ENCODE assay signal across 8 cellular contexts in the genomic region with DNA sequence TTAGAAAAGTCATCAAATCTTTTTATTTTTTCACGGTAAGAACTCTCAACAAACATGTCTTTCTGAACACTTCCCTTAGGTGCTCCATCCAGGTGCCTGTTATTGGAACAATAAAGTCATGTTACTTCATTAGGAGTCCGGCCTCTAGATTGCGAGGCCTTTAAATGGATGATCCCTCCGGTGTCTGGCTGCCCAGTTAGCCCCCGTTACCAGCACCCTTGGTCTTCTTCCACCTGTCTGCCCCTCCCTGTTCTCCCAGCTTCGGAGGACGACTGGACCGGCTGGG. TPM values are rescaled to one million over a fixed set of nuclear protein-coding genes. Genes with fewer than 3 reads are reported as not detected.
DNase-seq lines count a peak whose midpoint lies in the region; ATAC-seq and TF ChIP-seq lines count a peak whose summit lies in the region.

No MANE protein-coding gene starts in this region.

- H3K27me3 ChIP-seq in HUES6 (ENCODE audit: control insufficient read depth, insufficient read depth, low read length), result no peaks in the 10 kb centered on the region

- TF ChIP-seq CTCF in AG10803 (conservative IDR thresholded peaks at IDR 0.05; ENCODE audit: low read length), result no peak

- H3K36me3 Mint-ChIP-seq in naive B cell, result no peaks in the 10 kb centered on the region

- H3K4me3 Mint-ChIP-seq in naive B cell, result peak overlapping the region; percentile 95 to 100 (median 99)

- peaks cover 16% of the 10 kb centered on the region for H3K4me1 ChIP-seq in HUES6 (ENCODE audit: control insufficient read depth, insufficient read depth, low read length)

- H3K27me3 Mint-ChIP-seq in naive B cell, result no peaks in the 10 kb centered on the region

- no peaks in the 10 kb centered on the region for H3K9me3 ChIP-seq in HUES6 (ENCODE audit: control insufficient read depth, insufficient read depth, low read depth, low read length)

- ATAC-seq in naive B cell (ENCODE audit: low read depth in 2 of 2) (no peak), GM18861 (IDR thresholded peaks at IDR 0.05; ENCODE audit: unreplicated experiment) (no peak)

- peaks cover 19 to 37% (median 36%) of the 10 kb centered on the region in 3 donors for H3K4me1 Mint-ChIP-seq in naive B cell

- peak overlapping the region; percentile 81 for H3K9ac ChIP-seq in HUES6 (ENCODE audit: low read length)

- H3K4me3 ChIP-seq in AG10803 (ENCODE audit: low read length) (peak overlapping the region; percentile 90), HUES6 (ENCODE audit: low read depth, low read length) (peak overlapping the region; percentile 96)

- DNase-seq in AG10803 (ENCODE audit: low read depth) (no peak), caudate nucleus (lab: John Stamatoyannopoulos, UW) (no peak), naive B cell (no peak), NCI-H226 (no peak), HPDE6-E6E7 (ENCODE audit: extremely low spot score) (no peak), NCI-H82 (lab: John Stamatoyannopoulos, UW) (no peak)

- H3K9me3 Mint-ChIP-seq in naive B cell, result no peaks in the 10 kb centered on the region

- peak overlapping the region; percentile 78 to 98 (median 96) for H3K27ac Mint-ChIP-seq in naive B cell

- H3K36me3 ChIP-seq in HUES6 (ENCODE audit: control insufficient read depth, insufficient read depth, low read length), result peaks cover 71% of the 10 kb centered on the region

- H3K27ac ChIP-seq in HUES6 (ENCODE audit: low read depth, low read length) (no peak overlapping the region), caudate nucleus (ENCODE audit: low read depth, low read length) (peak overlapping the region; percentile 84)

RNA-seq across cellular contexts. Expression of a gene that starts 0.6 kb away (rescaled TPM):
- polyA plus RNA-seq in naive B cell (ENCODE audit: low read depth in 6 of 6), result 100 to 1,000 TPM; 124 to 141 (median 132) TPM

RNA-seq across cellular contexts. Expression of a gene that starts 12.7 kb away (rescaled TPM):
- polyA plus RNA-seq in naive B cell (ENCODE audit: low read depth in 6 of 6), result 1,000 to 10,000 TPM; 5,503 to 9,903 (median 8,851) TPM

RNA-seq across cellular contexts. Expression of a gene that starts 14.3 kb away (rescaled TPM):
- 1 to 10 TPM; 1.0 to 7.8 (median 3.4) TPM for polyA plus RNA-seq in naive B cell (ENCODE audit: low read depth in 6 of 6)

RNA-seq across cellular contexts. Expression of a gene that starts 23.8 kb away (rescaled TPM):
- not detected for polyA plus RNA-seq in naive B cell (ENCODE audit: low read depth in 6 of 6)

RNA-seq across cellular contexts. Expression of a gene that starts 24.3 kb away (rescaled TPM):
- 100 to 1,000 TPM; 145 to 293 (median 196) TPM for polyA plus RNA-seq in naive B cell (ENCODE audit: low read depth in 6 of 6)
